In the genomic region with DNA sequence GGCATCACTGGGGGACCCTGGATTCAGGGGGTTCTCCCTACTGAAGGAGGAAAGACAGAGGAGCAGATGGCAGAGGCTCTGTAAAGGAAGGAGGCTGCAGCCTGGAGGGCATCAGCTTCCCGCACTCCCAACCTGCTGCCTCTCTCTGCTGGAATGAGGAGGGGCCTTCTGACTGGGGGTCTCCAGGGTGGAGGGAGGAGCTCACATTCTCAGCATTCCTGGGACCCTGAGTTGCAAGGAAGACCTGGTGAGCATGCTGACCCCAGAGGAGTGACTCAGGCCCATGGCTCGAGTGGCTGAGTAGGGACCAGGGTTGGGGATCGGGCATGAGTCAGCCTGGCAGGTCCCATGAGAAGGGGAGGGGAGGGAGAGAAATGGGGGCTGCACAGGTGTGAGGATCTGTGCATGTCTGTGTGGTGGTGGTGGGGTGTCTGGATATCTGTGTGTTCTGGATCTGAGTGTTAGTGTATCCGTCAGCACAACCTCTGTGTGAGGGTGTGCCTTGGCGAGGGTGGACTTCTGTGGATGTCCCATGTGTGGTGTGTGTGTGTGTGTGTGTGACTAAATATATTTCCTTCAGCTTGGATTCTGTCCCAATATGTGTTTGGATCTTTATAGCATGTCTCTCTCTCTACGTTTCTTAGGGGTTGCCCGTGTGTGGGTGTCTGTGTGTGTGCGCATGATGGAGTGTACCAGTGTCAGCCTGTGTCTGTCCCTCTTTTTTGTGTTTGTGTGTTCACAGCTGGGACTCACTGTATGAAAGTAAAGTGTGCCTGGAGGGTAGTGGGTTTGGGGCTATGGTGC, we compare ENCODE assay signal across 8 cellular contexts. TPM values are rescaled to one million over a fixed set of nuclear protein-coding genes. Genes with fewer than 3 reads are reported as not detected.
A peak's percentile ranks its signal among the peaks of the same experiment; 100 is the strongest.
DNase-seq lines count a peak whose midpoint lies in the region; TF ChIP-seq lines count a peak whose summit lies in the region.

No MANE protein-coding gene starts in this region.

- H3K9me3 ChIP-seq in HUES48 (ENCODE audit: control insufficient read depth, insufficient read depth, low read length) (no peaks in the 10 kb centered on the region), mammary epithelial cell (replicated peaks; ENCODE audit: insufficient read depth, low read length) (no peaks in the 10 kb centered on the region), mesodermal cell (ENCODE audit: control insufficient read depth, low read length) (no peaks in the 10 kb centered on the region), BE2C (no peaks in the 10 kb centered on the region)

- TF ChIP-seq CTCF in mammary epithelial cell (conservative IDR thresholded peaks at IDR 0.05 in 1 of 2, IDR thresholded peaks at IDR 0.05 in 1 of 2; ENCODE audit: extremely low read depth in 1 of 2, insufficient read depth in 1 of 2, low read depth in 1 of 2, low read length in 2 of 2), result no peak
- no peak for TF ChIP-seq CTCF in BE2C (IDR thresholded peaks at IDR 0.05; ENCODE audit: low read depth, low read length)

- H3K4me1 ChIP-seq in ACC112 (ENCODE audit: control insufficient read depth, insufficient read depth, low read length, unreplicated experiment) (peaks cover 58% of the 10 kb centered on the region), HUES48 (ENCODE audit: control insufficient read depth, insufficient read depth, low read length) (peaks cover 20% of the 10 kb centered on the region), mammary epithelial cell (ENCODE audit: insufficient read depth, low read length) (peaks cover 62% of the 10 kb centered on the region), mesodermal cell (ENCODE audit: control insufficient read depth, insufficient read depth, low read length, poor library complexity, severe bottlenecking) (peaks cover 60% of the 10 kb centered on the region), BE2C (no peaks in the 10 kb centered on the region)

- H3K27me3 ChIP-seq in ACC112 (ENCODE audit: insufficient read depth, low read length) (no peaks in the 10 kb centered on the region), HUES48 (ENCODE audit: control insufficient read depth, insufficient read depth, low read length) (no peaks in the 10 kb centered on the region), mammary epithelial cell (ENCODE audit: insufficient read depth, low read length) (no peaks in the 10 kb centered on the region), BE2C (peaks cover 25% of the 10 kb centered on the region)

- H3K27ac ChIP-seq in ACC112 (ENCODE audit: low read depth, low read length), result peak overlapping the region; percentile 91
- peak overlapping the region; percentile 80 for H3K27ac ChIP-seq in HUES48 (ENCODE audit: low read depth, low read length)
- peak overlapping the region; percentile 91 for H3K27ac ChIP-seq in mammary epithelial cell (ENCODE audit: insufficient read depth, low read depth, low read length)
- peak overlapping the region; percentile 98 for H3K27ac ChIP-seq in mesodermal cell (ENCODE audit: low read depth, low read length, severe bottlenecking)

- CTCF ChIA-PET in mammary epithelial cell (lab: Charles Lee; ENCODE audit: low non-redundant PET), result no interaction called here

- no peaks in the 10 kb centered on the region for H4K20me1 ChIP-seq in mammary epithelial cell (ENCODE audit: insufficient read depth, low read length)

- H3K36me3 ChIP-seq in ACC112 (ENCODE audit: insufficient read depth, low read length), result peaks cover 27% of the 10 kb centered on the region; the same call in 1 of the 2 replicates
- peaks cover 12% of the 10 kb centered on the region for H3K36me3 ChIP-seq in HUES48 (ENCODE audit: control insufficient read depth, insufficient read depth, low read length)
- peaks cover 16% of the 10 kb centered on the region for H3K36me3 ChIP-seq in mammary epithelial cell (ENCODE audit: insufficient read depth, low read length)
- peaks cover 63% of the 10 kb centered on the region for H3K36me3 ChIP-seq in mesodermal cell (ENCODE audit: control insufficient read depth, insufficient read depth, low read length)
- H3K36me3 ChIP-seq in BE2C, result no peaks in the 10 kb centered on the region

- H3K79me2 ChIP-seq in ACC112 (ENCODE audit: control insufficient read depth, insufficient read depth, low read length, unreplicated experiment), result peaks cover 58% of the 10 kb centered on the region
- H3K79me2 ChIP-seq in mammary epithelial cell (ENCODE audit: insufficient read depth, low read length), result peaks cover 64% of the 10 kb centered on the region

- dilution Hi-C loops in mammary epithelial cell (cut with HindIII; ENCODE audit: low sequenced_read_pairs), result no loop called here

- intact Hi-C loops in mammary epithelial cell (cut with micrococcal nuclease), result no loop called here

- 22% methylated on average over 5 of the region's 8 CpGs for WGBS in mammary epithelial cell (ENCODE audit: low coverage, missing lambda C conversion rate)
- 42 to 50% methylated on average over 5 to 7 of the region's 8 CpGs for WGBS in mesodermal cell (ENCODE audit: insufficient coverage in 2 of 2), 2 experiments

- H3K9ac ChIP-seq in HUES48 (ENCODE audit: low read depth, low read length) (no peak overlapping the region), mammary epithelial cell (ENCODE audit: insufficient read depth, low read length) (no peak overlapping the region)

- peak overlapping the region; percentile 71 for H3K4me3 ChIP-seq in ACC112 (ENCODE audit: low read depth, low read length)
- no peak overlapping the region for H3K4me3 ChIP-seq in HUES48 (ENCODE audit: low read depth, low read length)
- H3K4me3 ChIP-seq in mammary epithelial cell (replicated peaks in 1 of 3; ENCODE audit: insufficient read depth in 1 of 3, low read depth in 2 of 3, low read length in 3 of 3), result no peak overlapping the region
- H3K4me3 ChIP-seq in mesodermal cell (ENCODE audit: extremely low read depth, insufficient read depth, low read length, poor library complexity, severe bottlenecking), result peak overlapping the region; percentile 18
- no peak overlapping the region for H3K4me3 ChIP-seq in BE2C (ENCODE audit: low read depth, low read length)

- peak; percentile 65 for DNase-seq in mammary epithelial cell
- no peak for DNase-seq in BE2C
- DNase-seq in pons (ENCODE audit: low spot score), result no peak
- DNase-seq in RPMI8226, result no peak
- no peak for DNase-seq in NOMO-1 treated with dmso at 0.1 percent for 144 hours (lab: John Stamatoyannopoulos, UW; ENCODE audit: unreplicated experiment)

- H2AFZ ChIP-seq in ACC112 (ENCODE audit: low read length, unreplicated experiment), result no peak overlapping the region
- H2AFZ ChIP-seq in mammary epithelial cell (ENCODE audit: low read depth, low read length), result no peak overlapping the region

- H3K4me2 ChIP-seq in mammary epithelial cell (ENCODE audit: insufficient read depth, low read depth, low read length), result peak overlapping the region; percentile 54

- no TSS peak for BruUV-seq in mammary epithelial cell (replicated peaks; lab: Mats Ljungman, UMichigan)

- in situ Hi-C loops in mammary epithelial cell (cut with MboI; ENCODE audit: low sequenced_read_pairs in 2 of 2), result loop anchor here in 1 of 2 donors (5.0 kb wide), 1 partner anchor 39 kb away; a partner anchor contains a TSS

RNA-seq across cellular contexts. Expression of a gene that starts 4.6 kb away (rescaled TPM):
- total RNA-seq in mammary epithelial cell, result 100 to 1,000 TPM; 121 to 141 TPM
- 57.3 TPM for polyA plus RNA-seq in mammary epithelial cell
- polyA minus RNA-seq in mammary epithelial cell, result 460 TPM
- polyA plus RNA-seq in mesodermal cell (2013, experiment 1 of 2), result 88.9 TPM
- 83.4 TPM for polyA plus RNA-seq in mesodermal cell (2013, experiment 2 of 2)
- 1.8 TPM for polyA plus RNA-seq in BE2C (2012; ENCODE audit: insufficient read depth, insufficient read length, low read depth)

RNA-seq across cellular contexts. Expression of a gene that starts 30.6 kb away (rescaled TPM):
- 1 to 10 TPM in 1 of 2 donors, under 1 TPM in 1; 0.50 to 7.1 TPM for total RNA-seq in mammary epithelial cell
- 0.42 TPM for polyA plus RNA-seq in mammary epithelial cell
- polyA minus RNA-seq in mammary epithelial cell, result 2.1 TPM
- 15.0 TPM for polyA plus RNA-seq in mesodermal cell (2013, experiment 1 of 2)
- polyA plus RNA-seq in mesodermal cell (2013, experiment 2 of 2), result 11.3 TPM
- 5.4 TPM for polyA plus RNA-seq in BE2C (2012; ENCODE audit: insufficient read depth, insufficient read length, low read depth)

RNA-seq across cellular contexts. Expression of a gene that starts 40.5 kb away (rescaled TPM):
- total RNA-seq in mammary epithelial cell, result 100 to 1,000 TPM in 1 of 2 donors, 10 to 100 TPM in 1; 80.7 to 175 TPM
- polyA plus RNA-seq in mammary epithelial cell, result 38.8 TPM
- polyA minus RNA-seq in mammary epithelial cell, result 148 TPM
- polyA plus RNA-seq in mesodermal cell (2013, experiment 1 of 2), result 214 TPM
- polyA plus RNA-seq in mesodermal cell (2013, experiment 2 of 2), result 198 TPM
- polyA plus RNA-seq in BE2C (2012; ENCODE audit: insufficient read depth, insufficient read length, low read depth), result 344 TPM

Comparison
In these comparisons a context has a peak if more than half of its experiments do, and no peak if none do; other contexts are left out.
1. H3K4me3 ChIP-seq: peak in ACC112 (single experiment) and mesodermal cell (single experiment); none in HUES48 (single experiment), mammary epithelial cell (0 of 3) and BE2C (single experiment).
2. Peak in every context shown above with its lines, with median percentiles within 50 percentile points of each other: H3K27ac ChIP-seq.